ENCODE assay signal across 8 cellular contexts in genomic region chr9:125238127-125238914, GRCh38. TPM values are rescaled to one million over a fixed set of nuclear protein-coding genes. Genes with fewer than 3 reads are reported as not detected.
DNase-seq lines count a peak whose midpoint lies in the region; ATAC-seq and TF ChIP-seq lines count a peak whose summit lies in the region.

No MANE protein-coding gene starts in this region.

- peaks cover 13% of the 10 kb centered on the region for H3K79me2 ChIP-seq in trophoblast cell (ENCODE audit: control insufficient read depth, insufficient read depth, low read length, poor library complexity)

- peaks cover 11% of the 10 kb centered on the region for H3K79me1 ChIP-seq in trophoblast cell (ENCODE audit: low read length)

- H3K27ac ChIP-seq in RWPE2 (ENCODE audit: poor library complexity, severe bottlenecking) (peak overlapping the region; percentile 80), epithelial cell of prostate (peak overlapping the region; percentile 96), trophoblast cell (ENCODE audit: low read depth, low read length) (no peak overlapping the region)

- H3K4me3 ChIP-seq in GM12864 (ENCODE audit: low read depth, low read length) (peak overlapping the region; percentile 73), RWPE2 (ENCODE audit: severe bottlenecking) (peak overlapping the region; percentile 74), trophoblast cell (ENCODE audit: low read depth, low read length) (no peak overlapping the region)

- H4K12ac ChIP-seq in trophoblast cell (ENCODE audit: low read depth, low read length) = no peak overlapping the region

- H2AFZ ChIP-seq in trophoblast cell (ENCODE audit: insufficient read depth, low read length, poor library complexity) = no peak overlapping the region

- TF ChIP-seq CTCF in GM12864 (IDR thresholded peaks at IDR 0.05; ENCODE audit: low read depth, low read length, missing control alignments) (no peak), RWPE2 (IDR thresholded peaks at IDR 0.05; ENCODE audit: poor library complexity, severe bottlenecking) (no peak)

- no peak overlapping the region for H3K9ac ChIP-seq in trophoblast cell (ENCODE audit: low read length)

- no CpG with 5 or more reads among the region's 7 CpGs for WGBS in trophoblast cell (ENCODE audit: extremely low coverage, insufficient coverage, insufficient read length)

- H3K4me1 ChIP-seq in RWPE2 (ENCODE audit: insufficient read depth, poor library complexity, severe bottlenecking) (peaks cover 31% of the 10 kb centered on the region), trophoblast cell (ENCODE audit: control insufficient read depth in 1 of 2, insufficient read depth in 2 of 2, low read length in 2 of 2) (peaks cover 8 to 10% of the 10 kb centered on the region in 2 experiments)

- H3K4me2 ChIP-seq in trophoblast cell (ENCODE audit: low read length) = peak overlapping the region; percentile 45

- no peak overlapping the region for H3K14ac ChIP-seq in trophoblast cell (ENCODE audit: low read length)

- no peak overlapping the region for H3K23ac ChIP-seq in trophoblast cell (ENCODE audit: low read length)

- H3K36me3 ChIP-seq in RWPE2 (ENCODE audit: low read depth) = peaks cover 72% of the 10 kb centered on the region
- H3K36me3 ChIP-seq in trophoblast cell (ENCODE audit: control insufficient read depth in 1 of 2, insufficient read depth in 2 of 2, low read length in 2 of 2) = peaks cover 21 to 39% of the 10 kb centered on the region in 2 experiments

- no peaks in the 10 kb centered on the region for H3K9me3 ChIP-seq in RWPE2 (ENCODE audit: severe bottlenecking)
- no peaks in the 10 kb centered on the region for H3K9me3 ChIP-seq in trophoblast cell (ENCODE audit: insufficient read depth, low read depth, low read length)

- H4K8ac ChIP-seq in trophoblast cell (ENCODE audit: low read depth, low read length) = no peak overlapping the region

- no peak overlapping the region for H2BK120ac ChIP-seq in trophoblast cell (ENCODE audit: insufficient read depth, low read length, poor library complexity)

- H2BK12ac ChIP-seq in trophoblast cell (ENCODE audit: low read length) = no peak overlapping the region

- H3K18ac ChIP-seq in trophoblast cell (ENCODE audit: low read length) = no peak overlapping the region

- H3K27me3 ChIP-seq in RWPE2 (ENCODE audit: insufficient read depth, poor library complexity, severe bottlenecking) (no peaks in the 10 kb centered on the region), trophoblast cell (ENCODE audit: insufficient read depth, low read length) (no peaks in the 10 kb centered on the region)

- H3K4ac ChIP-seq in trophoblast cell (ENCODE audit: low read depth, low read length) = peak overlapping the region; percentile 39

- no peak overlapping the region for H2AK5ac ChIP-seq in trophoblast cell (ENCODE audit: low read length)

- ATAC-seq in RWPE2 (ENCODE audit: low read depth) = no peak
- ATAC-seq in HG03442 (IDR thresholded peaks at IDR 0.05; ENCODE audit: unreplicated experiment) = no peak
- ATAC-seq in HG02938 (IDR thresholded peaks at IDR 0.05; ENCODE audit: unreplicated experiment) = no peak

- no peak overlapping the region for H4K91ac ChIP-seq in trophoblast cell (ENCODE audit: low read depth, low read length)

- no peak overlapping the region for H2BK5ac ChIP-seq in trophoblast cell (ENCODE audit: low read depth, low read length, poor library complexity)

- no peak for DNase-seq in GM12864 (ENCODE audit: low read depth)
- no peak for DNase-seq in RWPE2 (ENCODE audit: low spot score)
- DNase-seq in epithelial cell of prostate (ENCODE audit: low read depth, low spot score) = no peak
- no peak for DNase-seq in trophoblast cell
- DNase-seq in pons (ENCODE audit: low spot score) = no peak
- DNase-seq in kidney glomerular epithelial cell (lab: John Stamatoyannopoulos, UW) = no peak

RNA-seq across cellular contexts. Expression of gene HSPA5, which starts 2.8 kb away (rescaled TPM):
- 701 and 742 TPM in 2 replicates for polyA plus RNA-seq in trophoblast cell (2013)

RNA-seq across cellular contexts. Expression of gene GAPVD1, which starts 23.3 kb away (rescaled TPM):
- polyA plus RNA-seq in trophoblast cell (2013) = 31.6 and 31.8 TPM in 2 replicates

RNA-seq across cellular contexts. Expression of gene RABEPK, which starts 38.0 kb away (rescaled TPM):
- polyA plus RNA-seq in trophoblast cell (2013) = 13.4 and 14.1 TPM in 2 replicates

RNA-seq across cellular contexts. Expression of gene PPP6C, which starts 48.7 kb away (rescaled TPM):
- polyA plus RNA-seq in trophoblast cell (2013) = 28.3 and 28.4 TPM in 2 replicates
